Comparison of ENCODE assay signal across 14 cellular contexts in genomic region chr5:104733063-104733719, GRCh38.
A peak's percentile ranks its signal among the peaks of the same experiment; 100 is the strongest.
DNase-seq lines count a peak whose midpoint lies in the region; ATAC-seq and TF ChIP-seq lines count a peak whose summit lies in the region.
"Had no signal": no experiment of that assay in that cellular context is flagged by ENCODE, and none has a peak within 500 bp of the region (broad histone marks: within the 10 kb centered on the region; RNA-seq: fewer than 3 reads in every experiment).

No MANE protein-coding gene starts in this region.

- no peaks in the 10 kb centered on the region for H3K79me2 ChIP-seq in SK-N-SH (ENCODE audit: insufficient read depth)

- DNase-seq in M059J (ENCODE audit: low read depth) = peak; percentile 16
- DNase-seq in SK-N-SH = no peak
- DNase-seq in astrocyte of the spinal cord (ENCODE audit: low read depth, low spot score) = peak; percentile 9
- no peak for DNase-seq in effector memory CD8-positive, alpha-beta T cell
- DNase-seq in cerebellar cortex (ENCODE audit: low spot score) = no peak
- DNase-seq in naive thymus-derived CD8-positive, alpha-beta T cell = no peak
- DNase-seq: AML-193; Caco-2; CD4-positive, alpha-beta T cell; GM23248 had no signal

- H3K4me1 Mint-ChIP-seq in nephron = peaks cover 21% of the 10 kb centered on the region
- H3K4me1 Mint-ChIP-seq in effector memory CD8-positive, alpha-beta T cell (ENCODE audit: low read depth in 2 of 2) = no peaks in the 10 kb centered on the region
- H3K4me1 Mint-ChIP-seq in naive thymus-derived CD8-positive, alpha-beta T cell = no peaks in the 10 kb centered on the region

- H2AFZ ChIP-seq in SK-N-SH (ENCODE audit: low read depth) = peak overlapping the region; percentile 50; the same call in 1 of the 2 replicates
- H2AFZ ChIP-seq: GM23248 had no signal

- TF ChIP-seq RAD21 in SK-N-SH (IDR thresholded peaks at IDR 0.05; ENCODE audit: low read length) = no peak

- H3F3A ChIP-seq in SK-N-SH (replicated peaks; ENCODE audit: insufficient read depth) = no peaks in the 10 kb centered on the region

- TF ChIP-seq CTCF in SK-N-SH (IDR thresholded peaks at IDR 0.05) = no peak
- TF ChIP-seq CTCF in astrocyte of the spinal cord (IDR thresholded peaks at IDR 0.05; ENCODE audit: low read depth, low read length) = no peak
- TF ChIP-seq CTCF in nephron (IDR thresholded peaks at IDR 0.05; ENCODE audit: unreplicated experiment in 3 of 3) = no peak

- CTCF ChIA-PET in SK-N-SH (lab: Yijun Ruan, JAX) = no interaction called here

- TF ChIP-seq EP300 in SK-N-SH (IDR thresholded peaks at IDR 0.05; ENCODE audit: borderline replicate concordance in 1 of 2, low read depth in 1 of 2, low read length in 1 of 2) = peak; percentile 36 to 37; a peak in 1 of 4 replicates

- no peaks in the 10 kb centered on the region for H3K27me3 Mint-ChIP-seq in nephron (ENCODE audit: low read depth)
- no peaks in the 10 kb centered on the region for H3K27me3 Mint-ChIP-seq in effector memory CD8-positive, alpha-beta T cell
- H3K27me3 Mint-ChIP-seq in naive thymus-derived CD8-positive, alpha-beta T cell = no peaks in the 10 kb centered on the region
- H3K27me3 Mint-ChIP-seq: CD4-positive, alpha-beta T cell had no signal

- H3K4me3 ChIP-seq in SK-N-SH (ENCODE audit: low read depth in 2 of 2, low read length in 1 of 2) (no peak overlapping the region), astrocyte of the spinal cord (ENCODE audit: low read depth, low read length) (no peak overlapping the region)
- H3K4me3 ChIP-seq: GM23248, HAP-1 had no signal

- peak overlapping the region; percentile 5 to 79 (median 38) for H3K27ac Mint-ChIP-seq in nephron
- H3K27ac Mint-ChIP-seq in effector memory CD8-positive, alpha-beta T cell = no peak overlapping the region
- H3K27ac Mint-ChIP-seq in naive thymus-derived CD8-positive, alpha-beta T cell = no peak overlapping the region
- H3K27ac Mint-ChIP-seq: CD4-positive, alpha-beta T cell had no signal

- H3K27ac ChIP-seq in SK-N-SH (ENCODE audit: low read depth in 2 of 2, low read length in 1 of 2) = peak overlapping the region in 1 of 2 experiments; percentile 68; a peak in 1 of 4 replicates
- H3K27ac ChIP-seq: C4-2B, GM23248, HL-60 had no signal

- H4K20me1 ChIP-seq in SK-N-SH (ENCODE audit: insufficient read depth) = no peaks in the 10 kb centered on the region

- H3K4me1 ChIP-seq in SK-N-SH (ENCODE audit: control insufficient read depth in 1 of 2, insufficient read depth in 2 of 2, low read depth in 1 of 2, low read length in 1 of 2) = peaks cover 0 to 6% of the 10 kb centered on the region in 2 experiments; a peak in 2 of 4 replicates
- H3K4me1 ChIP-seq: Caco-2 had no signal

- H3K4me3 Mint-ChIP-seq in nephron = no peak overlapping the region
- H3K4me3 Mint-ChIP-seq in effector memory CD8-positive, alpha-beta T cell = no peak overlapping the region
- no peak overlapping the region for H3K4me3 Mint-ChIP-seq in naive thymus-derived CD8-positive, alpha-beta T cell
- H3K4me3 Mint-ChIP-seq: CD4-positive, alpha-beta T cell had no signal

- H3K9ac ChIP-seq in SK-N-SH = no peak overlapping the region
- H3K9ac ChIP-seq: GM23248 had no signal

- H3K27me3 ChIP-seq in SK-N-SH (ENCODE audit: insufficient read depth) = no peaks in the 10 kb centered on the region

- WGBS in SK-N-SH (ENCODE audit: low lambda C conversion rate) = 11% methylated on average over 2 of the region's 2 CpGs

- no peaks in the 10 kb centered on the region for H3K9me2 ChIP-seq in SK-N-SH

- H3K4me2 ChIP-seq in SK-N-SH = no peak overlapping the region

- no peaks in the 10 kb centered on the region for H3K36me3 ChIP-seq in SK-N-SH (replicated peaks in 1 of 2; ENCODE audit: control insufficient read depth in 1 of 2, insufficient read depth in 2 of 2, low read length in 1 of 2)
- H3K36me3 ChIP-seq: HAP-1 had no signal

- POLR2A ChIA-PET in SK-N-SH (lab: Yijun Ruan, JAX) = no interaction called here
- POLR2A ChIA-PET in naive thymus-derived CD8-positive, alpha-beta T cell (lab: Charles Lee) = no interaction called here

- in situ Hi-C loops in astrocyte of the spinal cord (cut with HindIII; ENCODE audit: low sequenced_read_pairs) = no loop called here

- H3K9me3 Mint-ChIP-seq in nephron = no peaks in the 10 kb centered on the region
- peaks cover 2 to 7% of the 10 kb centered on the region in 2 donors for H3K9me3 Mint-ChIP-seq in effector memory CD8-positive, alpha-beta T cell
- peaks cover 4 to 18% (median 12%) of the 10 kb centered on the region in 9 donors for H3K9me3 Mint-ChIP-seq in naive thymus-derived CD8-positive, alpha-beta T cell

- H3K9me3 ChIP-seq in SK-N-SH = no peaks in the 10 kb centered on the region
- H3K9me3 ChIP-seq: Caco-2, HAP-1 had no signal

- no peaks in the 10 kb centered on the region for H3K36me3 Mint-ChIP-seq in nephron (ENCODE audit: low read depth)
- H3K36me3 Mint-ChIP-seq in effector memory CD8-positive, alpha-beta T cell (ENCODE audit: insufficient read depth) = no peaks in the 10 kb centered on the region
- H3K36me3 Mint-ChIP-seq in naive thymus-derived CD8-positive, alpha-beta T cell = no peaks in the 10 kb centered on the region

- ATAC-seq in effector memory CD8-positive, alpha-beta T cell (replicated peaks) = no peak
- ATAC-seq in naive thymus-derived CD8-positive, alpha-beta T cell = no peak

TF ChIP-seq in SK-N-SH, 30 proteins besides CTCF, POLR2A, EP300 and RAD21 (continues in another document):
- TF ChIP-seq GABPA (IDR thresholded peaks at IDR 0.05; ENCODE audit: low read depth) (no peak), EZH2phosphoT487 (IDR thresholded peaks at IDR 0.05; ENCODE audit: borderline replicate concordance, low read depth) (no peak), MEF2A (IDR thresholded peaks at IDR 0.05; ENCODE audit: borderline replicate concordance, low read depth) (0 out of 2 replicates have a peak, but pooled peaks have one; percentile 31), YY1 (IDR thresholded peaks at IDR 0.05; ENCODE audit: low read depth) (no peak), TAF1 (IDR thresholded peaks at IDR 0.05; ENCODE audit: borderline replicate concordance, low read depth, low read length) (no peak), PBX3 (IDR thresholded peaks at IDR 0.05) (peak; percentile 75), SMC3 (IDR thresholded peaks at IDR 0.05; ENCODE audit: low read depth, low read length) (no peak), NFIC (IDR thresholded peaks at IDR 0.05; ENCODE audit: borderline replicate concordance) (peak; percentile 52; the same call in 1 of the 2 replicates), JUND (IDR thresholded peaks at IDR 0.05) (no peak; the same call in 1 of the 2 replicates), USF2 (IDR thresholded peaks at IDR 0.05; ENCODE audit: borderline replicate concordance, low read depth, low read length) (no peak), FOXM1 (IDR thresholded peaks at IDR 0.05; ENCODE audit: low read depth) (no peak), SIN3A (IDR thresholded peaks at IDR 0.05; ENCODE audit: borderline replicate concordance, low read depth, low read length) (no peak), NRF1 (IDR thresholded peaks at IDR 0.05; ENCODE audit: low read depth, low read length) (no peak), IRF3 (IDR thresholded peaks at IDR 0.05; ENCODE audit: low read depth, low read length) (no peak), RFX5 (IDR thresholded peaks at IDR 0.05; ENCODE audit: low read length) (no peak), MAX (IDR thresholded peaks at IDR 0.05; ENCODE audit: low read depth) (no peak), TCF12 (IDR thresholded peaks at IDR 0.05) (peak; percentile 80), ELF1 (IDR thresholded peaks at IDR 0.05) (no peak), POLR2AphosphoS5 (IDR thresholded peaks at IDR 0.05; ENCODE audit: low read depth, low read length) (peak; percentile 43; the same call in 1 of the 2 replicates)

Comparison
In these comparisons a context has a peak if more than half of its experiments do, and no peak if none do; other contexts are left out.
1. DNase-seq: peak in M059J (single experiment) and astrocyte of the spinal cord (single experiment); none in SK-N-SH (single experiment), effector memory CD8-positive, alpha-beta T cell (0 of 3), cerebellar cortex (single experiment) and naive thymus-derived CD8-positive, alpha-beta T cell (0 of 10).
2. H3K27ac Mint-ChIP-seq: peak in nephron (3 of 3); none in effector memory CD8-positive, alpha-beta T cell (0 of 2) and naive thymus-derived CD8-positive, alpha-beta T cell (0 of 10).